ENCODE assay signal across 1 cellular context in the genomic region with DNA sequence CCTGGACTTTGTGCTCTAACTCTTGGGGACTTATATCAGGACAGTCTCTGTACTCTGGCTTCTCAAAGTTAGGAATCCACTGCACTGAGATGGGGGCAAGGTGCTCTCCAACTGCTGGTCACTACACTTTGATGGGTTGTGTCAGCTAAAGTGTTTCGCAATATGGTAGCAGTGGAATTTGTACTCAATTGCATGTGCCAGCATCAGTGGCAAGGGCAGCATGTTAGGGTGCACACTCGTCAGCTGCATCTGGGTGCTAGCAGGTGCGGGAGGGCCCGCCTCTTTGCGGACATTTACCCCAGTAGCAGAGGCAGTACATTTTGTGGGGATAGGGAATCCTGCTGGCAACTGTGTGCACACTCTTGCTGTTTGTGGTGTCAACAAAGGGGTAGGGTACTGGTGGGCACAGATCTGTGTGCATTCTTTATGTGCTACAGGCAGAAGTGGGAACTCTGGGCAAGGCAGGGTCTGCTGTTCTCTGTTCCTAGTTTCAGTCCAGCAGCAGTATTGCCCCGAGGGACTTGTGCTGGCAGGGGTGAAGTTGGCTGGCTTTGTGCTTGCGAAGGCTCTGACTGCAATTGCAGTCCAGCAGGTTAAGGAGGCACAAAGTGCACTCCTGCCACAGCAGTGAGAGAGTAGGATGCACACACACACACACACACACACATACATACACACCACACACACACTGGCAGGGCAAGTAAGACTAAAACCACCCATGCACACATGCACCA.
TF ChIP-seq lines count a peak whose summit lies in the region.

No MANE protein-coding gene starts in this region.

TF ChIP-seq in IMR-90, 13 proteins besides CTCF, POLR2A, EP300 and RAD21:
- TF ChIP-seq BHLHE40 (IDR thresholded peaks at IDR 0.05; ENCODE audit: low read depth, low read length) (no peak), CHD1 (IDR thresholded peaks at IDR 0.05; ENCODE audit: low read depth, low read length) (no peak), CEBPB (IDR thresholded peaks at IDR 0.05; ENCODE audit: low read depth, low read length) (peak; percentile 77), MAFK (IDR thresholded peaks at IDR 0.05; ENCODE audit: low read depth, low read length) (no peak), RCOR1 (IDR thresholded peaks at IDR 0.05; ENCODE audit: insufficient replicate concordance, low read length) (no peak)
TF ChIP-seq in IMR-90: peak in this region for 1.
